In the genomic region with DNA sequence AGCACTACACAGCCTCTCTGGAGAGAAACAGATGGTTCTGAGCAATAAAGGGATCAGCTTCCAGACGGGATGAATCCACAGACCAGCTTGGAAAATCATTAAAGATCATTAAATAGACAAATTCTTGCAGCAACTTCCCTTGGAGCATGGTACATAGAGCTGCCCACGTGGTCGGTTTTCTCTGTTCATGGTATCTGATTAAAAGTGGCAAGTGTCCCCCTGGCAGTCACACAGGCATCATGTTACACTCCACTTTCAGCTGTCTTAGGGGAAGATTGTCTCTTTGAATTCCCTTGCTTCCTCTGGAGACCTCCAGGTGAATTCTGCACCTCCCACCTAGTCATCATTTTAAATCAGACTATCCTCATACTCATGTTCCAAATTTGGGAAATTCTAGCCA, we compare ENCODE assay signal across 24 cellular contexts.
"Had no signal": no experiment of that assay in that cellular context is flagged by ENCODE, and none has a peak within 500 bp of the region (broad histone marks: within the 10 kb centered on the region; RNA-seq: fewer than 3 reads in every experiment).

No MANE protein-coding gene starts in this region.

- H3K27me3 Mint-ChIP-seq: activated CD4-positive, alpha-beta T cell treated with anti-CD3 and anti-CD28 coated beads, Interleukin-2, amount 10 ng/mL, durations not matched to agents 7 days and 5 days; central memory CD8-positive, alpha-beta T cell; natural killer cell treated with Interleukin-12 subunit alpha and Interleukin-12 subunit beta and Interleukin-15 and Interleukin-18, amount 100 ng/mL, for 72 hours had no signal

- H3K36me3 ChIP-seq: ascending aorta, colonic mucosa, lower lobe of right lung, tibial artery had no signal

- H3K9me3 Mint-ChIP-seq: activated CD4-positive, alpha-beta T cell treated with anti-CD3 and anti-CD28 coated beads, Interleukin-2, amount 10 ng/mL, durations not matched to agents 7 days and 5 days; central memory CD8-positive, alpha-beta T cell; endodermal cell; natural killer cell treated with Interleukin-12 subunit alpha and Interleukin-12 subunit beta and Interleukin-15 and Interleukin-18, amount 100 ng/mL, for 72 hours had no signal

- H3K27ac Mint-ChIP-seq: activated CD4-positive, alpha-beta T cell treated with anti-CD3 and anti-CD28 coated beads, Interleukin-2, amount 10 ng/mL, durations not matched to agents 7 days and 5 days; activated CD8-positive, alpha-beta T cell treated with anti-CD3 and anti-CD28 coated beads, Interleukin-2, amount 10 ng/mL, durations not matched to agents 7 days and 5 days; endodermal cell; natural killer cell treated with Interleukin-12 subunit alpha and Interleukin-12 subunit beta and Interleukin-15 and Interleukin-18, amount 100 ng/mL, for 72 hours had no signal

- H3K4me3 ChIP-seq: ascending aorta, colonic mucosa, lower lobe of right lung, tibial artery had no signal

- DNase-seq: activated CD4-positive, alpha-beta T cell treated with anti-CD3 and anti-CD28 coated beads, Interleukin-2, amount 10 ng/mL, durations not matched to agents 7 days and 5 days; activated CD8-positive, alpha-beta T cell treated with anti-CD3 and anti-CD28 coated beads, Interleukin-2, amount 10 ng/mL, durations not matched to agents 7 days and 5 days; activated effector memory CD4-positive, alpha-beta T cell treated with Interleukin-2 at 50 U/mL for 16 hours; activated naive CD4-positive, alpha-beta T cell treated with anti-CD3 and anti-CD28 coated beads, Interleukin-2, amount 50 U/mL, for 16 hours; activated T-cell treated with anti-CD3 and anti-CD28 coated beads, Interleukin-2, amount 50 U/mL, for 48 hours; colonic mucosa; endodermal cell; foreskin keratinocyte; glutamatergic neuron; hippocampal formation; islet precursor cell; left colon; lower lobe of right lung; nucleus accumbens; stimulated activated CD8-positive, alpha-beta memory T cell treated with anti-CD3 and anti-CD28 coated beads, Interleukin-4, amount 100 ng/mL, for 48 hours; stimulated activated naive CD8-positive, alpha-beta T cell treated with anti-CD3 and anti-CD28 coated beads, Interleukin-15, Interleukin-2, amounts not matched to agents 100 U/mL and 50 U/mL, for 24 hours; substantia nigra; T-helper 9 cell; tibial artery had no signal

- H3K27ac ChIP-seq: ascending aorta, colonic mucosa, epithelial cell of prostate, foreskin keratinocyte, lower lobe of right lung, tibial artery had no signal

- H3K4me1 ChIP-seq: ascending aorta, colonic mucosa, foreskin keratinocyte, lower lobe of right lung, tibial artery had no signal

- H3K27me3 ChIP-seq: ascending aorta, colonic mucosa, foreskin keratinocyte, tibial artery had no signal

- H3K9me3 ChIP-seq: ascending aorta, colonic mucosa, lower lobe of right lung, tibial artery had no signal

- ATAC-seq: activated CD4-positive, CD25-positive, alpha-beta regulatory T cell treated with anti-CD3 and anti-CD28 coated beads, Interleukin-2, amount 50 U/mL, for 24 hours; activated CD8-positive, alpha-beta T cell treated with anti-CD3 and anti-CD28 coated beads, Interleukin-2, amount 10 ng/mL, durations not matched to agents 7 days and 5 days; foreskin keratinocyte; left colon; lower lobe of right lung; natural killer cell treated with Interleukin-12 subunit alpha and Interleukin-12 subunit beta and Interleukin-15 and Interleukin-18, amount 100 ng/mL, for 72 hours; stimulated activated naive CD8-positive, alpha-beta T cell treated with anti-CD3 and anti-CD28 coated beads, Interleukin-15, Interleukin-2, amounts not matched to agents 100 U/mL and 50 U/mL, for 24 hours had no signal

- H3K4me3 Mint-ChIP-seq: activated CD4-positive, alpha-beta T cell treated with anti-CD3 and anti-CD28 coated beads, Interleukin-2, amount 10 ng/mL, durations not matched to agents 7 days and 5 days; activated CD8-positive, alpha-beta T cell treated with anti-CD3 and anti-CD28 coated beads, Interleukin-2, amount 10 ng/mL, durations not matched to agents 7 days and 5 days; central memory CD8-positive, alpha-beta T cell; endodermal cell; natural killer cell treated with Interleukin-12 subunit alpha and Interleukin-12 subunit beta and Interleukin-15 and Interleukin-18, amount 100 ng/mL, for 72 hours had no signal
